8 cellular contexts compared by ENCODE assay signal in genomic region chr15:66293419-66294156, GRCh38. TPM values are rescaled to one million over a fixed set of nuclear protein-coding genes. Genes with fewer than 3 reads are reported as not detected.
A peak's percentile ranks its signal among the peaks of the same experiment; 100 is the strongest.
DNase-seq lines count a peak whose midpoint lies in the region; ATAC-seq, FAIRE-seq and TF ChIP-seq lines count a peak whose summit lies in the region.

TSS of gene DIS3L (plus strand) at chr15:66293568. CDS start at chr15:66293597, 29 bp downstream.

- peaks cover 24 to 57% (median 48%) of the 10 kb centered on the region in 10 experiments for H3K4me1 ChIP-seq in BLaER1 treated with 17β-estradiol and CSF1 and Interleukin-3, amounts not matched to agents 10 nM and 100 nM

- H3K9me3 ChIP-seq in BLaER1 treated with 17β-estradiol and CSF1 and Interleukin-3, amounts not matched to agents 10 nM and 100 nM (replicated peaks in 1 of 11), result no peaks in the 10 kb centered on the region

- H3K9me3 Mint-ChIP-seq in activated T-helper 2 cell treated with anti-CD3 and anti-CD28 coated beads, Interferon-gamma antibody, Interleukin-2, Interleukin-4, amounts not matched to agents 10 μg/mL and 5 μg/mL and 100 μg/mL, durations not matched to agents 14 hours and 24 hours and 36 hours, result no peaks in the 10 kb centered on the region
- H3K9me3 Mint-ChIP-seq in neural crest cell, result no peaks in the 10 kb centered on the region

- H3K4me1 Mint-ChIP-seq in activated T-helper 2 cell treated with anti-CD3 and anti-CD28 coated beads, Interferon-gamma antibody, Interleukin-2, Interleukin-4, amounts not matched to agents 10 μg/mL and 5 μg/mL and 100 μg/mL, durations not matched to agents 14 hours and 24 hours and 36 hours (ENCODE audit: low read depth), result peaks cover 45% of the 10 kb centered on the region
- H3K4me1 Mint-ChIP-seq in neural crest cell, result peaks cover 44% of the 10 kb centered on the region

- peak within 1 kb of the TSS; percentile 83 to 93 (median 91) for H3K4me2 ChIP-seq in BLaER1 treated with 17β-estradiol and CSF1 and Interleukin-3, amounts not matched to agents 10 nM and 100 nM

- H3K36me3 ChIP-seq in BLaER1 treated with 17β-estradiol and CSF1 and Interleukin-3, amounts not matched to agents 10 nM and 100 nM, result peaks cover 0 to 26% (median 20%) of the 10 kb centered on the region in 11 experiments; a peak in 19 of 22 replicates

- DNase-seq in GM19239 (ENCODE audit: insufficient read length, low spot score) (peak; percentile 72), RPMI8226 (peak; percentile 88), fibroblast of the aortic adventitia (ENCODE audit: low read depth) (peak; percentile 30), neural crest cell (ENCODE audit: low read depth, low spot score) (peak; percentile 52), stromal cell of bone marrow (ENCODE audit: low read depth) (peak; percentile 9)
- DNase-seq in activated T-helper 2 cell treated with anti-CD3 and anti-CD28 coated beads, Interferon-gamma antibody, Interleukin-2, Interleukin-4, amounts not matched to agents 10 μg/mL and 5 μg/mL and 100 μg/mL, durations not matched to agents 14 hours and 24 hours and 36 hours (ENCODE audit: low spot score), result peak; percentile 71

- H4K20me1 ChIP-seq in BLaER1 treated with 17β-estradiol and CSF1 and Interleukin-3, amounts not matched to agents 10 nM and 100 nM, result no peaks in the 10 kb centered on the region

- H3K4me3 Mint-ChIP-seq in activated T-helper 2 cell treated with anti-CD3 and anti-CD28 coated beads, Interferon-gamma antibody, Interleukin-2, Interleukin-4, amounts not matched to agents 10 μg/mL and 5 μg/mL and 100 μg/mL, durations not matched to agents 14 hours and 24 hours and 36 hours (ENCODE audit: low read depth), result peak within 1 kb of the TSS; percentile 89
- peak within 1 kb of the TSS; percentile 91 for H3K4me3 Mint-ChIP-seq in neural crest cell

- ATAC-seq in HG03442 (IDR thresholded peaks at IDR 0.05; ENCODE audit: unreplicated experiment), result peak; percentile 60

- peak within 1 kb of the TSS; percentile 92 for H3K27ac Mint-ChIP-seq in activated T-helper 2 cell treated with anti-CD3 and anti-CD28 coated beads, Interferon-gamma antibody, Interleukin-2, Interleukin-4, amounts not matched to agents 10 μg/mL and 5 μg/mL and 100 μg/mL, durations not matched to agents 14 hours and 24 hours and 36 hours
- H3K27ac Mint-ChIP-seq in neural crest cell (ENCODE audit: unreplicated experiment), result peak within 1 kb of the TSS; percentile 96

- H3K4me3 ChIP-seq in BLaER1 treated with 17β-estradiol and CSF1 and Interleukin-3, amounts not matched to agents 10 nM and 100 nM, result peak within 1 kb of the TSS; percentile 62 to 80 (median 72)
- peak within 1 kb of the TSS; percentile 74 for H3K4me3 ChIP-seq in fibroblast of the aortic adventitia (ENCODE audit: low read depth, low read length)

- intact Hi-C loops in activated T-helper 2 cell treated with anti-CD3 and anti-CD28 coated beads, Interferon-gamma antibody, Interleukin-2, Interleukin-4, amounts not matched to agents 10 μg/mL and 5 μg/mL and 100 μg/mL, durations not matched to agents 14 hours and 24 hours and 36 hours (cut with micrococcal nuclease), result loop anchor here (2.0 to 10.0 kb wide), 2 partner anchors 205 to 409 kb away; no protein-coding TSS in a partner anchor

- peak within 1 kb of the TSS; percentile 83 to 98 (median 92) for H3K9ac ChIP-seq in BLaER1 treated with 17β-estradiol and CSF1 and Interleukin-3, amounts not matched to agents 10 nM and 100 nM

- FAIRE-seq in GM19239 (lab: Jason Lieb, UNC), result no peak

- TF ChIP-seq CTCF in fibroblast of the aortic adventitia (IDR thresholded peaks at IDR 0.05; ENCODE audit: insufficient read depth, low read length) (no peak), neural crest cell (conservative IDR thresholded peaks at IDR 0.05) (no peak)

- no peaks in the 10 kb centered on the region for H3K27me3 ChIP-seq in BLaER1 treated with 17β-estradiol and CSF1 and Interleukin-3, amounts not matched to agents 10 nM and 100 nM

- H3K36me3 Mint-ChIP-seq in activated T-helper 2 cell treated with anti-CD3 and anti-CD28 coated beads, Interferon-gamma antibody, Interleukin-2, Interleukin-4, amounts not matched to agents 10 μg/mL and 5 μg/mL and 100 μg/mL, durations not matched to agents 14 hours and 24 hours and 36 hours (ENCODE audit: low read depth), result peaks cover 23% of the 10 kb centered on the region
- H3K36me3 Mint-ChIP-seq in neural crest cell (ENCODE audit: low read depth), result peaks cover 3% of the 10 kb centered on the region

- H3K27ac ChIP-seq in BLaER1 treated with 17β-estradiol and CSF1 and Interleukin-3, amounts not matched to agents 10 nM and 100 nM, result peak within 1 kb of the TSS; percentile 80 to 98 (median 93)

- H3K27me3 Mint-ChIP-seq in activated T-helper 2 cell treated with anti-CD3 and anti-CD28 coated beads, Interferon-gamma antibody, Interleukin-2, Interleukin-4, amounts not matched to agents 10 μg/mL and 5 μg/mL and 100 μg/mL, durations not matched to agents 14 hours and 24 hours and 36 hours (ENCODE audit: low read depth), result no peaks in the 10 kb centered on the region
- H3K27me3 Mint-ChIP-seq in neural crest cell (ENCODE audit: low read depth), result no peaks in the 10 kb centered on the region

RNA-seq across cellular contexts. Expression of gene DIS3L, which starts in this region (rescaled TPM):
- total RNA-seq in activated T-helper 2 cell treated with anti-CD3 and anti-CD28 coated beads, Interferon-gamma antibody, Interleukin-2, Interleukin-4, amounts not matched to agents 10 μg/mL and 5 μg/mL and 100 μg/mL, durations not matched to agents 14 hours and 24 hours and 36 hours, result 49.8 and 56.3 TPM in 2 replicates
- total RNA-seq in fibroblast of the aortic adventitia (ENCODE audit: low replicate concordance) (25.6 and 41.8 TPM in 2 replicates), neural crest cell (56.3 and 57.8 TPM in 2 replicates)

Comparison
In these comparisons a context has a peak if more than half of its experiments do, and no peak if none do; other contexts are left out.
1. Peak in every context shown above with its lines: DNase-seq, ATAC-seq, H3K4me3 ChIP-seq and H3K27ac ChIP-seq.
2. DNase-seq: peak in every context shown above with its lines; median percentile 88 in RPMI8226; 72 in GM19239; 71 in activated T-helper 2 cell treated with anti-CD3 and anti-CD28 coated beads, Interferon-gamma antibody, Interleukin-2, Interleukin-4, amounts not matched to agents 10 μg/mL and 5 μg/mL and 100 μg/mL, durations not matched to agents 14 hours and 24 hours and 36 hours; 52 in neural crest cell; 30 in fibroblast of the aortic adventitia; 9 in stromal cell of bone marrow.